8 cellular contexts compared by ENCODE assay signal in genomic region chr15:39919740-39920509, GRCh38.
DNase-seq lines count a peak whose midpoint lies in the region; TF ChIP-seq lines count a peak whose summit lies in the region.

Gene GPR176 (minus strand): TSS chr15:39920266. CDS start chr15:39920026, 240 bp downstream.

- peak within 1 kb of the TSS; percentile 92 for H3K9ac ChIP-seq in adipocyte (ENCODE audit: low read length)

- H3K27me3 ChIP-seq in adipocyte (replicated peaks; ENCODE audit: control insufficient read depth, insufficient read depth, low read length) (no peaks in the 10 kb centered on the region), neutrophil (peaks cover 79% of the 10 kb centered on the region)

- no peak within 1 kb of the TSS for H3K27ac ChIP-seq in neutrophil

- H3K4me1 ChIP-seq in adipocyte (ENCODE audit: control insufficient read depth, insufficient read depth, low read length) = peaks cover 10% of the 10 kb centered on the region
- peaks cover 15 to 24% of the 10 kb centered on the region in 2 experiments for H3K4me1 ChIP-seq in neutrophil (ENCODE audit: control insufficient read depth in 1 of 2, insufficient read depth in 1 of 2, low read depth in 1 of 2, low read length in 1 of 2)

- DNase-seq in EH (ENCODE audit: low read depth) (peak; percentile 94), HFF-Myc (ENCODE audit: extremely low read depth, low read depth) (no peak), RPMI8226 (peak; percentile 22), adipocyte (ENCODE audit: low read depth) (peak; percentile 90), glomerular visceral epithelial cell (ENCODE audit: extremely low spot score) (peak; percentile 92), DMS153 treated with DMSO at 0.1 percent for 48 hours (lab: John Stamatoyannopoulos, UW; ENCODE audit: unreplicated experiment) (no peak), COLO829 (ENCODE audit: low spot score) (no peak)

- H3K9me3 ChIP-seq in adipocyte (ENCODE audit: control insufficient read depth, low read length) = no peaks in the 10 kb centered on the region
- H3K9me3 ChIP-seq in neutrophil = no peaks in the 10 kb centered on the region

- TF ChIP-seq CTCF in HFF-Myc (IDR thresholded peaks at IDR 0.05; ENCODE audit: low read depth, low read length, missing control alignments) (no peak), neutrophil (IDR thresholded peaks at IDR 0.05) (no peak)

- H3K36me3 ChIP-seq in adipocyte (ENCODE audit: control insufficient read depth, insufficient read depth, low read length, severe bottlenecking) = no peaks in the 10 kb centered on the region
- H3K36me3 ChIP-seq in neutrophil = no peaks in the 10 kb centered on the region

- peak within 1 kb of the TSS; percentile 79 for H3K4me3 ChIP-seq in HFF-Myc (replicated peaks; ENCODE audit: low read depth, low read length)
- peak within 1 kb of the TSS; percentile 90 for H3K4me3 ChIP-seq in adipocyte (ENCODE audit: low read length)
- peak within 1 kb of the TSS; percentile 64 to 84 for H3K4me3 ChIP-seq in neutrophil (ENCODE audit: low read depth in 1 of 2, low read length in 1 of 2)

Comparison
In these comparisons a context has a peak if more than half of its experiments do, and no peak if none do; other contexts are left out.
1. DNase-seq: peak in EH (single experiment), RPMI8226 (single experiment), adipocyte (single experiment) and glomerular visceral epithelial cell (single experiment); none in HFF-Myc (single experiment), DMS153 treated with DMSO at 0.1 percent for 48 hours (single experiment) and COLO829 (single experiment).
2. Peak in every context shown above with its lines, with median percentiles within 50 percentile points of each other: H3K4me3 ChIP-seq.